ENCODE assay signal across 9 cellular contexts in genomic region chr11:110432713-110433392, GRCh38. TPM values are rescaled to one million over a fixed set of nuclear protein-coding genes. Genes with fewer than 3 reads are reported as not detected.
DNase-seq lines count a peak whose midpoint lies in the region; TF ChIP-seq lines count a peak whose summit lies in the region.
"Had no signal": no experiment of that assay in that cellular context is flagged by ENCODE, and none has a peak within 500 bp of the region (broad histone marks: within the 10 kb centered on the region; RNA-seq: fewer than 3 reads in every experiment).

No MANE protein-coding gene starts in this region.

- H3K79me2 ChIP-seq in fibroblast of lung (ENCODE audit: control insufficient read depth, insufficient read depth, low read length) = peaks cover 40% of the 10 kb centered on the region

- no peak overlapping the region for H3K9ac ChIP-seq in fibroblast of lung (ENCODE audit: insufficient read depth, low read length)

- TF ChIP-seq POLR2A in breast epithelium (IDR thresholded peaks at IDR 0.05) (no peak), sigmoid colon (IDR thresholded peaks at IDR 0.05) (no peak)

- H3K27ac ChIP-seq in breast epithelium (no peak overlapping the region), SJSA1 (peak overlapping the region; percentile 19), fibroblast of lung (ENCODE audit: insufficient read depth, low read length) (no peak overlapping the region), sigmoid colon (no peak overlapping the region)

- CTCF ChIA-PET in MCF 10A (lab: Yijun Ruan, JAX) = interaction anchor here (0.6 to 7.2 kb wide), 19 partner anchors 8 to 811 kb away, joined by 3 to 73 read pairs (median 3); no protein-coding TSS in a partner anchor

- intact Hi-C loops in MCF 10A (cut with micrococcal nuclease) = loop anchor here (1.0 to 5.0 kb wide), 4 partner anchors 56 to 486 kb away; no protein-coding TSS in a partner anchor
- intact Hi-C loops in breast epithelium (cut with DNase I; ENCODE audit: low total_unique reads) = no loop called here
- intact Hi-C loops in sigmoid colon (cut with DNase I) = loop anchor here (1.0 to 5.0 kb wide), 2 partner anchors 232 to 486 kb away; no protein-coding TSS in a partner anchor

- POLR2A ChIA-PET in MCF 10A (lab: Yijun Ruan, JAX) = interaction anchor here (0.7 to 4.3 kb wide), 7 partner anchors 56 to 354 kb away, joined by 3 to 18 read pairs (median 7); partner anchors contain the start of gene RDX

- peaks cover 9% of the 10 kb centered on the region for H3K36me3 Mint-ChIP-seq in MCF 10A (ENCODE audit: insufficient read depth, unreplicated experiment)
- peaks cover 7% of the 10 kb centered on the region for H3K36me3 Mint-ChIP-seq in type B pancreatic cell
- peaks cover 10% of the 10 kb centered on the region for H3K36me3 Mint-ChIP-seq in endothelial cell (ENCODE audit: low read depth, unreplicated experiment)

- no peak for TF ChIP-seq EP300 in sigmoid colon (IDR thresholded peaks at IDR 0.05)

- H3K36me3 ChIP-seq in breast epithelium (no peaks in the 10 kb centered on the region), SJSA1 (peaks cover 6% of the 10 kb centered on the region), fibroblast of lung (ENCODE audit: control insufficient read depth, insufficient read depth, low read length) (no peaks in the 10 kb centered on the region), sigmoid colon (peaks cover 0 to 9% (median 0%) of the 10 kb centered on the region in 4 donors)

- H3K27me3 Mint-ChIP-seq in MCF 10A (ENCODE audit: insufficient read depth, unreplicated experiment) = no peaks in the 10 kb centered on the region
- no peaks in the 10 kb centered on the region for H3K27me3 Mint-ChIP-seq in type B pancreatic cell
- H3K27me3 Mint-ChIP-seq in endothelial cell (ENCODE audit: unreplicated experiment) = peaks cover 15% of the 10 kb centered on the region

- DNase-seq in MCF 10A (ENCODE audit: unreplicated experiment) (no peak), breast epithelium (ENCODE audit: low spot score in 2 of 2) (no peak), SJSA1 (ENCODE audit: low read depth in 1 of 2, low spot score in 2 of 2) (peak in 1 of 2 experiments; percentile 7), fibroblast of lung (ENCODE audit: low read depth in 2 of 2) (peak; percentile 30 to 55), type B pancreatic cell (ENCODE audit: extremely low spot score, unreplicated experiment) (no peak), endothelial cell (ENCODE audit: low spot score) (no peak), KBM-7 (no peak), sigmoid colon (no peak)
- DNase-seq: NCI-H146 had no signal

- in situ Hi-C loops in KBM-7 (cut with MboI; ENCODE audit: low pct_unique_long_range_greater_than_20kb, low sequenced_read_pairs) = no loop called here

- H3K27ac Mint-ChIP-seq in MCF 10A (ENCODE audit: low read depth, unreplicated experiment) = no peak overlapping the region
- H3K27ac Mint-ChIP-seq in type B pancreatic cell = peak overlapping the region; percentile 93
- no peak overlapping the region for H3K27ac Mint-ChIP-seq in endothelial cell (ENCODE audit: unreplicated experiment)

- H3K4me1 ChIP-seq in breast epithelium (peaks cover 0 to 4% of the 10 kb centered on the region in 2 donors), SJSA1 (replicated peaks) (peaks cover 19% of the 10 kb centered on the region), fibroblast of lung (ENCODE audit: control insufficient read depth, extremely low read depth, insufficient read depth, low read length) (peaks cover 2% of the 10 kb centered on the region), sigmoid colon (peaks cover 0 to 46% (median 37%) of the 10 kb centered on the region in 4 donors)

- H3K4me2 ChIP-seq in fibroblast of lung (ENCODE audit: extremely low read depth, insufficient read depth, low read length) = no peak overlapping the region

- H3K4me3 ChIP-seq in breast epithelium = no peak overlapping the region
- H3K4me3 ChIP-seq in SJSA1 = no peak overlapping the region
- H3K4me3 ChIP-seq in fibroblast of lung (replicated peaks in 1 of 4; ENCODE audit: control extremely low read depth in 1 of 4, insufficient read depth in 1 of 4, low read depth in 3 of 4, low read length in 4 of 4) = peak overlapping the region in 1 of 4 experiments; percentile 89
- no peak overlapping the region for H3K4me3 ChIP-seq in sigmoid colon

- H3K4me3 Mint-ChIP-seq in MCF 10A (ENCODE audit: unreplicated experiment) = peak overlapping the region; percentile 97
- peak overlapping the region; percentile 99 for H3K4me3 Mint-ChIP-seq in type B pancreatic cell
- H3K4me3 Mint-ChIP-seq in endothelial cell (ENCODE audit: unreplicated experiment) = no peak overlapping the region

- TF ChIP-seq CTCF in MCF 10A (IDR thresholded peaks at IDR 0.05; ENCODE audit: unreplicated experiment) (no peak), breast epithelium (IDR thresholded peaks at IDR 0.05) (no peak), fibroblast of lung (conservative IDR thresholded peaks at IDR 0.05 in 1 of 2, IDR thresholded peaks at IDR 0.05 in 1 of 2; ENCODE audit: low read depth in 1 of 2, low read length in 2 of 2) (no peak), type B pancreatic cell (conservative IDR thresholded peaks at IDR 0.05) (no peak), endothelial cell (IDR thresholded peaks at IDR 0.05; ENCODE audit: unreplicated experiment) (no peak), sigmoid colon (IDR thresholded peaks at IDR 0.05) (no peak)

- H3K4me1 Mint-ChIP-seq in MCF 10A (ENCODE audit: insufficient read depth, unreplicated experiment) (peaks cover 40% of the 10 kb centered on the region), type B pancreatic cell (ENCODE audit: unreplicated experiment) (peaks cover 54% of the 10 kb centered on the region), endothelial cell (ENCODE audit: unreplicated experiment) (peaks cover 16% of the 10 kb centered on the region)

- H2AFZ ChIP-seq in fibroblast of lung (ENCODE audit: low read length) = no peak overlapping the region

- no peaks in the 10 kb centered on the region for H4K20me1 ChIP-seq in fibroblast of lung (ENCODE audit: control insufficient read depth, extremely low read depth, insufficient read depth, low read length)

- H3K9me3 Mint-ChIP-seq in MCF 10A (ENCODE audit: unreplicated experiment) = no peaks in the 10 kb centered on the region
- H3K9me3 Mint-ChIP-seq in type B pancreatic cell = no peaks in the 10 kb centered on the region
- H3K9me3 Mint-ChIP-seq in endothelial cell (ENCODE audit: unreplicated experiment) = no peaks in the 10 kb centered on the region

- H3K9me3 ChIP-seq in breast epithelium = no peaks in the 10 kb centered on the region
- no peaks in the 10 kb centered on the region for H3K9me3 ChIP-seq in SJSA1 (replicated peaks)
- H3K9me3 ChIP-seq in fibroblast of lung (ENCODE audit: control insufficient read depth, insufficient read depth, low read depth, low read length) = no peaks in the 10 kb centered on the region
- no peaks in the 10 kb centered on the region for H3K9me3 ChIP-seq in sigmoid colon

- H3K27me3 ChIP-seq in breast epithelium = no peaks in the 10 kb centered on the region
- H3K27me3 ChIP-seq in SJSA1 (replicated peaks) = no peaks in the 10 kb centered on the region
- no peaks in the 10 kb centered on the region for H3K27me3 ChIP-seq in fibroblast of lung (ENCODE audit: control insufficient read depth, insufficient read depth, low read length)
- no peaks in the 10 kb centered on the region for H3K27me3 ChIP-seq in sigmoid colon

- no TSS peak for BruUV-seq in MCF 10A (replicated peaks; lab: Mats Ljungman, UMichigan)

- WGBS in sigmoid colon, 2 donors = 83 to 88% methylated on average over 7 of the region's 7 CpGs

RNA-seq across cellular contexts. Expression of gene FDX1, which starts 3.1 kb away (rescaled TPM):
- total RNA-seq in MCF 10A (2022) = 19.9 and 21.1 TPM in 2 replicates
- 10 to 100 TPM; 12.5 to 18.3 (median 15.2) TPM for total RNA-seq in breast epithelium
- 15.6 and 16.2 TPM in 2 replicates for total RNA-seq in SJSA1 (2014; rRNA removed; shearing (Covaris generic))
- 9.2 and 11.4 TPM in 2 replicates for total RNA-seq in fibroblast of lung
- 8.3 and 9.9 TPM in 2 replicates for polyA plus RNA-seq in fibroblast of lung
- polyA plus RNA-seq in fibroblast of lung (2012) = 9.1 and 12.6 TPM in 2 replicates
- polyA minus RNA-seq in fibroblast of lung (ENCODE audit: low replicate concordance) = 0.30 and 0.35 TPM in 2 replicates
- 14.6 and 24.9 TPM in 2 replicates for total RNA-seq in type B pancreatic cell (ENCODE audit: low replicate concordance)
- total RNA-seq in endothelial cell (ENCODE audit: unreplicated experiment) = 14.3 TPM
- 10 to 100 TPM; 12.5 to 13.8 (median 13.5) TPM for total RNA-seq in sigmoid colon
- polyA plus RNA-seq in sigmoid colon = 10 to 100 TPM; 10.5 to 33.1 (median 24.6) TPM

Comparison
In these comparisons a context has a peak if more than half of its experiments do, and no peak if none do; other contexts are left out.
1. DNase-seq: peak in fibroblast of lung (2 of 2); none in MCF 10A (single experiment), breast epithelium (0 of 2), type B pancreatic cell (single experiment), endothelial cell (single experiment), KBM-7 (single experiment) and sigmoid colon (single experiment).